16 cellular contexts compared by ENCODE assay signal in the genomic region with DNA sequence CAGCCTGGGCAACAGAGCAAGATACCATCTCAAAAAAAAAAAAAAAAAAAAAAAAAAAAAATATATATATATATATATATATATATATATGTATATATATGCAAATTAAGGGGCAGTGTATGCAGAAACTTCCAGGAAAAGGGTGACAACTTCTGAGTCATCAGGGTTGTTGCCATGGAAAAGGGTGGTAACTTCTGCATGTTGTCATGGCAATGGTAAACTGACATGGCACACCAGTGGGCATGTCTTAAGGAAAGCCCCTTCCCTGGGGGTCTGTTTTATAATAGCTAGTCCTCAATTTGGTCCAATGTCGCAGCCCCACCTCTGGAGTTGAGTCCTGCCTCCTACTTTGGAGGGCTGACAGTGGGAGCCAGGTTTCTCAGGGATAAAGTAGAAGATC. TPM values are rescaled to one million over a fixed set of nuclear protein-coding genes. Genes with fewer than 3 reads are reported as not detected.
DNase-seq lines count a peak whose midpoint lies in the region; ATAC-seq, FAIRE-seq and TF ChIP-seq lines count a peak whose summit lies in the region.
"Had no signal": no experiment of that assay in that cellular context is flagged by ENCODE, and none has a peak within 500 bp of the region (broad histone marks: within the 10 kb centered on the region; RNA-seq: fewer than 3 reads in every experiment).

No MANE protein-coding gene starts in this region.

- H3K27me3 Mint-ChIP-seq in activated CD8-positive, alpha-beta memory T cell treated with anti-CD3 and anti-CD28 coated beads, Interleukin-2, amount 10 ng/mL, durations not matched to agents 7 days and 5 days: no peaks in the 10 kb centered on the region

- no peaks in the 10 kb centered on the region for H3K9me3 Mint-ChIP-seq in activated CD8-positive, alpha-beta memory T cell treated with anti-CD3 and anti-CD28 coated beads, Interleukin-2, amount 10 ng/mL, durations not matched to agents 7 days and 5 days (ENCODE audit: low read depth)

- peaks cover 4% of the 10 kb centered on the region for H3K4me1 ChIP-seq in psoas muscle

- H3K4me3 Mint-ChIP-seq in activated CD8-positive, alpha-beta memory T cell treated with anti-CD3 and anti-CD28 coated beads, Interleukin-2, amount 10 ng/mL, durations not matched to agents 7 days and 5 days: no peak overlapping the region

- peaks cover 18% of the 10 kb centered on the region for H3K4me1 Mint-ChIP-seq in activated CD8-positive, alpha-beta memory T cell treated with anti-CD3 and anti-CD28 coated beads, Interleukin-2, amount 10 ng/mL, durations not matched to agents 7 days and 5 days

- WGBS in psoas muscle, 3 donors: 63 to 95% (median 78%) methylated on average over 1 of the region's 1 CpG

- no peaks in the 10 kb centered on the region for H3K36me3 ChIP-seq in psoas muscle (ENCODE audit: insufficient read depth in 1 of 2, low read depth in 1 of 2)
- H3K36me3 ChIP-seq: lower lobe of right lung had no signal

- H3K4me3 ChIP-seq in psoas muscle: no peak overlapping the region
- H3K4me3 ChIP-seq: lower lobe of right lung, tibial artery had no signal

- no peaks in the 10 kb centered on the region for H3K9me3 ChIP-seq in psoas muscle
- H3K9me3 ChIP-seq: lower lobe of right lung, tibial artery had no signal

- no peak for FAIRE-seq in GM12892 (lab: Jason Lieb, UNC)
- FAIRE-seq: small intestine had no signal

- H3K27ac Mint-ChIP-seq in activated CD8-positive, alpha-beta memory T cell treated with anti-CD3 and anti-CD28 coated beads, Interleukin-2, amount 10 ng/mL, durations not matched to agents 7 days and 5 days: no peak overlapping the region

- H3K27me3 ChIP-seq in psoas muscle (ENCODE audit: insufficient read depth in 3 of 3, low read length in 2 of 3): peaks cover 0 to 6% (median 0%) of the 10 kb centered on the region in 3 donors
- H3K27me3 ChIP-seq: tibial artery had no signal

- TF ChIP-seq POLR2A in GM12892 (IDR thresholded peaks at IDR 0.05; ENCODE audit: low read depth, low read length): no peak

- peaks cover 4% of the 10 kb centered on the region for H3K36me3 Mint-ChIP-seq in activated CD8-positive, alpha-beta memory T cell treated with anti-CD3 and anti-CD28 coated beads, Interleukin-2, amount 10 ng/mL, durations not matched to agents 7 days and 5 days

- intact Hi-C loops in psoas muscle (cut with DNase I): no loop called here

- peak; percentile 46 for DNase-seq in DMS53 (lab: John Stamatoyannopoulos, UW)
- DNase-seq in DMS53 treated with DMSO at 0.1 percent for 48 hours (lab: John Stamatoyannopoulos, UW; ENCODE audit: unreplicated experiment): no peak
- DNase-seq in M059J (ENCODE audit: low read depth): peak; percentile 80
- DNase-seq in astrocyte of the hippocampus (ENCODE audit: low read depth, low spot score): peak; percentile 46
- DNase-seq in iris pigment epithelial cell (ENCODE audit: low read depth): peak; percentile 30
- no peak for DNase-seq in psoas muscle
- DNase-seq in activated CD8-positive, alpha-beta memory T cell treated with anti-CD3 and anti-CD28 coated beads, Interleukin-2, amount 10 ng/mL, durations not matched to agents 7 days and 5 days: no peak
- no peak for DNase-seq in GM12892 (ENCODE audit: insufficient read length)
- DNase-seq: 8988T; anterior cingulate cortex; effector CD8-positive, alpha-beta T cell; hypothalamus; lower lobe of right lung; NCI-H1417; small intestine; tibial artery had no signal

- no peak for TF ChIP-seq CTCF in psoas muscle (IDR thresholded peaks at IDR 0.05)

- no peak for ATAC-seq in psoas muscle
- ATAC-seq in activated CD8-positive, alpha-beta memory T cell treated with anti-CD3 and anti-CD28 coated beads, Interleukin-2, amount 10 ng/mL, durations not matched to agents 7 days and 5 days: no peak
- ATAC-seq: lower lobe of right lung had no signal

- CTCF ChIA-PET in activated CD8-positive, alpha-beta memory T cell treated with anti-CD3 and anti-CD28 coated beads, Interleukin-2, amount 10 ng/mL, durations not matched to agents 7 days and 5 days (lab: Charles Lee): no interaction called here

- no peak overlapping the region for H3K27ac ChIP-seq in psoas muscle
- H3K27ac ChIP-seq: lower lobe of right lung, tibial artery had no signal

RNA-seq across cellular contexts. Expression of a gene that starts 7.4 kb away (rescaled TPM):
- total RNA-seq in M059J (2014; rRNA removed; shearing (Covaris generic)): 0.20 and 2.1 TPM in 2 replicates
- total RNA-seq in psoas muscle: under 1 TPM; 0.15 to 0.68 (median 0.58) TPM
- under 1 TPM in 2 of 3 donors, not detected in 1; 0.10 to 0.22 TPM for polyA plus RNA-seq in psoas muscle
- 10 to 100 TPM; 58.4 to 70.6 TPM for total RNA-seq in activated CD8-positive, alpha-beta memory T cell treated with anti-CD3 and anti-CD28 coated beads, Interleukin-2, amount 10 ng/mL, durations not matched to agents 7 days and 5 days
- polyA plus RNA-seq in GM12892 (2012; ENCODE audit: missing spikeins): 19.9 TPM

RNA-seq across cellular contexts. Expression of a gene that starts 24.6 kb away (rescaled TPM):
- 16.8 and 17.0 TPM in 2 replicates for total RNA-seq in M059J (2014; rRNA removed; shearing (Covaris generic))
- total RNA-seq in psoas muscle: 10 to 100 TPM; 42.4 to 60.6 (median 49.1) TPM
- polyA plus RNA-seq in psoas muscle: 10 to 100 TPM; 19.1 to 37.0 (median 24.3) TPM
- 10 to 100 TPM; 67.3 to 69.1 TPM for total RNA-seq in activated CD8-positive, alpha-beta memory T cell treated with anti-CD3 and anti-CD28 coated beads, Interleukin-2, amount 10 ng/mL, durations not matched to agents 7 days and 5 days
- polyA plus RNA-seq in GM12892 (2012; ENCODE audit: missing spikeins): 16.0 TPM

RNA-seq across cellular contexts. Expression of a gene that starts 51.1 kb away (rescaled TPM):
- 0.20 TPM in 1 of 2 replicates, not detected in the other for total RNA-seq in M059J (2014; rRNA removed; shearing (Covaris generic))
- total RNA-seq in psoas muscle: under 1 TPM in 1 of 4 donors, not detected in 3; 0.38 TPM
- polyA plus RNA-seq in psoas muscle: under 1 TPM in 2 of 3 donors, not detected in 1; 0.03 to 0.08 TPM
- total RNA-seq in activated CD8-positive, alpha-beta memory T cell treated with anti-CD3 and anti-CD28 coated beads, Interleukin-2, amount 10 ng/mL, durations not matched to agents 7 days and 5 days: not detected
- not detected for polyA plus RNA-seq in GM12892 (2012; ENCODE audit: missing spikeins)

RNA-seq across cellular contexts. Expression of a gene that starts 55.7 kb away (rescaled TPM):
- total RNA-seq in M059J (2014; rRNA removed; shearing (Covaris generic)): 0.05 TPM in 1 of 2 replicates, not detected in the other
- under 1 TPM in 2 of 4 donors, not detected in 2; 0.04 to 0.19 TPM for total RNA-seq in psoas muscle
- under 1 TPM in 2 of 3 donors, not detected in 1; 0.04 to 0.05 TPM for polyA plus RNA-seq in psoas muscle
- total RNA-seq in activated CD8-positive, alpha-beta memory T cell treated with anti-CD3 and anti-CD28 coated beads, Interleukin-2, amount 10 ng/mL, durations not matched to agents 7 days and 5 days: under 1 TPM; 0.02 to 0.18 TPM
- 0.68 TPM for polyA plus RNA-seq in GM12892 (2012; ENCODE audit: missing spikeins)

Comparison
In these comparisons a context has a peak if more than half of its experiments do, and no peak if none do; other contexts are left out.
1. DNase-seq: peak in DMS53 (single experiment), M059J (single experiment), astrocyte of the hippocampus (single experiment) and iris pigment epithelial cell (single experiment); none in DMS53 treated with DMSO at 0.1 percent for 48 hours (single experiment), psoas muscle (0 of 2), activated CD8-positive, alpha-beta memory T cell treated with anti-CD3 and anti-CD28 coated beads, Interleukin-2, amount 10 ng/mL, durations not matched to agents 7 days and 5 days (single experiment) and GM12892 (single experiment).
2. RNA of a gene that starts 7.4 kb away (total RNA-seq): 58.4 to 70.6 TPM in activated CD8-positive, alpha-beta memory T cell treated with anti-CD3 and anti-CD28 coated beads, Interleukin-2, amount 10 ng/mL, durations not matched to agents 7 days and 5 days; 0.20 to 2.1 TPM in M059J and 0.15 to 0.68 TPM in psoas muscle; every median in the first group is over 10 times any median in the second.